ENCODE assay signal across 1 cellular context in genomic region chr10:18224626-18225445, GRCh38.
TF ChIP-seq lines count a peak whose summit lies in the region.

No MANE protein-coding gene starts in this region.

TF ChIP-seq in GM23338, 12 proteins besides CTCF, POLR2A, EP300 and RAD21 (continued from another document):
- TF ChIP-seq STAT1 (IDR thresholded peaks at IDR 0.05; ENCODE audit: unreplicated experiment): no peak
- no peak for TF ChIP-seq NANOG (IDR thresholded peaks at IDR 0.05; ENCODE audit: borderline replicate concordance)
- no peak for TF ChIP-seq ZNF462 (CRISPR knock-in tag; IDR thresholded peaks at IDR 0.05)
- no peak for TF ChIP-seq ZNF114 (CRISPR knock-in tag; IDR thresholded peaks at IDR 0.05)
- no peak for TF ChIP-seq POLR2AphosphoS5 (IDR thresholded peaks at IDR 0.05; ENCODE audit: low read depth)
- TF ChIP-seq, protein P1, sequence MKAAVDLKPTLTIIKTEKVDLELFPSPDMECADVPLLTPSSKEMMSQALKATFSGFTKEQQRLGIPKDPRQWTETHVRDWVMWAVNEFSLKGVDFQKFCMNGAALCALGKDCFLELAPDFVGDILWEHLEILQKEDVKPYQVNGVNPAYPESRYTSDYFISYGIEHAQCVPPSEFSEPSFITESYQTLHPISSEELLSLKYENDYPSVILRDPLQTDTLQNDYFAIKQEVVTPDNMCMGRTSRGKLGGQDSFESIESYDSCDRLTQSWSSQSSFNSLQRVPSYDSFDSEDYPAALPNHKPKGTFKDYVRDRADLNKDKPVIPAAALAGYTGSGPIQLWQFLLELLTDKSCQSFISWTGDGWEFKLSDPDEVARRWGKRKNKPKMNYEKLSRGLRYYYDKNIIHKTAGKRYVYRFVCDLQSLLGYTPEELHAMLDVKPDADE (IDR thresholded peaks at IDR 0.05): no peak
- no peak for TF ChIP-seq EZH2 (IDR thresholded peaks at IDR 0.05; ENCODE audit: low read depth, unreplicated experiment)
- no peak for TF ChIP-seq CREB1 (CRISPR knock-in tag; IDR thresholded peaks at IDR 0.05; ENCODE audit: low read depth)
